In genomic region chr5:67253911-67254310, GRCh38 we compare ENCODE assay signal across 24 cellular contexts. TPM values are rescaled to one million over a fixed set of nuclear protein-coding genes. Genes with fewer than 3 reads are reported as not detected.
"Had no signal": no experiment of that assay in that cellular context is flagged by ENCODE, and none has a peak within 500 bp of the region (broad histone marks: within the 10 kb centered on the region; RNA-seq: fewer than 3 reads in every experiment).

No MANE protein-coding gene starts in this region.

- H3K27me3 ChIP-seq: gastrocnemius medialis, heart left ventricle, left lung had no signal

- H3K9me3 ChIP-seq: gastrocnemius medialis, heart left ventricle had no signal

- H3K27ac Mint-ChIP-seq: activated B cell treated with CpG ODN at 0.5 μM for 24 hours; activated CD8-positive, alpha-beta T cell treated with anti-CD3 and anti-CD28 coated beads for 36 hours; activated naive CD4-positive, alpha-beta T cell treated with anti-CD3 and anti-CD28 coated beads for 36 hours; activated naive CD8-positive, alpha-beta T cell treated with anti-CD3 and anti-CD28 coated beads, Interleukin-2, amount 50 U/mL, for 24 hours; activated T-cell treated with anti-CD3 and anti-CD28 coated beads, Interleukin-2, amount 50 U/mL, for 24 hours; brain had no signal

- H3K4me3 Mint-ChIP-seq: activated B cell treated with CpG ODN at 0.5 μM for 24 hours; activated CD8-positive, alpha-beta T cell treated with anti-CD3 and anti-CD28 coated beads for 36 hours; activated naive CD4-positive, alpha-beta T cell treated with anti-CD3 and anti-CD28 coated beads for 36 hours; activated naive CD8-positive, alpha-beta T cell treated with anti-CD3 and anti-CD28 coated beads, Interleukin-2, amount 50 U/mL, for 24 hours; activated T-cell treated with anti-CD3 and anti-CD28 coated beads, Interleukin-2, amount 50 U/mL, for 24 hours; brain; central memory CD8-positive, alpha-beta T cell had no signal

- H3K27me3 Mint-ChIP-seq: activated B cell treated with CpG ODN at 0.5 μM for 24 hours; activated CD8-positive, alpha-beta T cell treated with anti-CD3 and anti-CD28 coated beads for 36 hours; activated naive CD8-positive, alpha-beta T cell treated with anti-CD3 and anti-CD28 coated beads, Interleukin-2, amount 50 U/mL, for 24 hours; activated T-cell treated with anti-CD3 and anti-CD28 coated beads, Interleukin-2, amount 50 U/mL, for 24 hours; brain; central memory CD8-positive, alpha-beta T cell had no signal

- H3K27ac ChIP-seq: gastrocnemius medialis, heart left ventricle, left lung had no signal

- H3K9me3 Mint-ChIP-seq: activated B cell treated with CpG ODN at 0.5 μM for 24 hours; activated naive CD4-positive, alpha-beta T cell treated with anti-CD3 and anti-CD28 coated beads for 36 hours; activated T-cell treated with anti-CD3 and anti-CD28 coated beads, Interleukin-2, amount 50 U/mL, for 24 hours; central memory CD8-positive, alpha-beta T cell had no signal

- H3K36me3 ChIP-seq: gastrocnemius medialis, heart left ventricle, left lung had no signal

- ATAC-seq: activated CD8-positive, alpha-beta T cell treated with anti-CD3 and anti-CD28 coated beads for 36 hours; activated naive CD8-positive, alpha-beta T cell treated with anti-CD3 and anti-CD28 coated beads, Interleukin-2, amount 50 U/mL, for 24 hours; gastrocnemius medialis; heart left ventricle; left lung; stimulated activated naive CD8-positive, alpha-beta T cell treated with anti-CD3 and anti-CD28 coated beads, Interleukin-15, Interleukin-2, amounts not matched to agents 100 U/mL and 50 U/mL, for 24 hours had no signal

- H3K4me3 ChIP-seq: coronary artery, gastrocnemius medialis, heart left ventricle, left lung had no signal

- DNase-seq: activated B cell treated with CpG ODN at 0.5 μM for 24 hours; activated CD4-positive, alpha-beta T cell treated with anti-CD3 and anti-CD28 coated beads for 4 hours; activated CD8-positive, alpha-beta T cell treated with anti-CD3 and anti-CD28 coated beads for 36 hours; activated naive CD4-positive, alpha-beta T cell treated with anti-CD3 and anti-CD28 coated beads for 36 hours; activated naive CD8-positive, alpha-beta T cell treated with anti-CD3 and anti-CD28 coated beads, Interleukin-2, amount 50 U/mL, for 24 hours; activated T-cell treated with anti-CD3 and anti-CD28 coated beads, Interleukin-2, amount 50 U/mL, for 24 hours; anterior cingulate cortex; erythroblast; gastrocnemius medialis; heart left ventricle; kidney; left lung; midbrain; occipital lobe; posterior cingulate gyrus; retina; stimulated activated CD4-positive, alpha-beta T cell treated with anti-CD3 and anti-CD28 coated beads, Interleukin-2, amount 100 ng/mL, for 24 hours; stimulated activated naive CD8-positive, alpha-beta T cell treated with anti-CD3 and anti-CD28 coated beads, Interleukin-15, Interleukin-2, amounts not matched to agents 100 U/mL and 50 U/mL, for 24 hours; substantia nigra; trophoblast cell had no signal

- H3K36me3 Mint-ChIP-seq: brain had no signal

- H3K4me1 Mint-ChIP-seq: activated B cell treated with CpG ODN at 0.5 μM for 24 hours; activated naive CD8-positive, alpha-beta T cell treated with anti-CD3 and anti-CD28 coated beads, Interleukin-2, amount 50 U/mL, for 24 hours had no signal

RNA-seq across cellular contexts. Expression of gene CD180, which starts 57.3 kb away (rescaled TPM):
- total RNA-seq: activated CD8-positive, alpha-beta T cell treated with anti-CD3 and anti-CD28 coated beads for 36 hours; activated naive CD4-positive, alpha-beta T cell treated with anti-CD3 and anti-CD28 coated beads for 36 hours had no signal
- polyA plus RNA-seq: neural cell had no signal
